In the genomic region with DNA sequence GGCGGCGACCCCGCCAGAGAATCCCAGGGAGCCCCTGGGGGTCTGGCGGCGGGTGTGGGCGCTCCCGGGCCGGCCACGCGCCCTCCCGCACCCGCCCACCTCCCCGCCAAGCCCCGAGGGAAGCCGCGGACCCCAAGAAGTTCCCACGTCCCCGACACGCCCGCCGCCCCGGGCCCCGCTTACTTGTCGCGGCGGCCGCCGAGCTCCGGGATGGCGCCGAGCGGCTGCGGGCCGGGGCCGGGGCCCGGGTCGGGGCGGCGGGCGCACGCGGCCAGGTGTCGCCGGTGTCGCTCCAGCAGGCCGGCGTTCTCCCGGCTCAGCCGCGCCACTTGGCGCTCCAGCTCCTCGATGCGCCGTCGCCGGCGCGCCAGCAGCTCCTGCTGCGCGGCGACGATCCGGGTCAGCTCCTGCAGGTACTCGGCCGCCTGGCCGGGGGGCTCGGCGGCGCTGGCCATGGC, we compare ENCODE assay signal across 9 cellular contexts.
DNase-seq lines count a peak whose midpoint lies in the region; ATAC-seq and TF ChIP-seq lines count a peak whose summit lies in the region.
"Had no signal": no experiment of that assay in that cellular context is flagged by ENCODE, and none has a peak within 500 bp of the region (broad histone marks: within the 10 kb centered on the region; RNA-seq: fewer than 3 reads in every experiment).

No MANE protein-coding gene starts in this region.

- H3K4me1 ChIP-seq in heart left ventricle, result peaks cover 0 to 26% (median 9%) of the 10 kb centered on the region in 12 donors
- H3K4me1 ChIP-seq in breast epithelium, result peaks cover 0 to 5% of the 10 kb centered on the region in 2 donors
- no peaks in the 10 kb centered on the region for H3K4me1 ChIP-seq in aorta (ENCODE audit: control insufficient read depth in 1 of 2, insufficient read depth in 2 of 2, low read length in 2 of 2)

- H3K36me3 ChIP-seq in heart left ventricle (no peaks in the 10 kb centered on the region), breast epithelium (no peaks in the 10 kb centered on the region), aorta (ENCODE audit: control insufficient read depth in 1 of 2, insufficient read depth in 2 of 2, low read length in 1 of 2) (no peaks in the 10 kb centered on the region)

- peaks cover 4% of the 10 kb centered on the region for H3K36me3 Mint-ChIP-seq in memory B cell

- peak overlapping the region; percentile 50 to 80 (median 66) for H3K4me3 ChIP-seq in heart left ventricle
- peak overlapping the region; percentile 30 to 72 (median 56) for H3K4me3 ChIP-seq in breast epithelium
- H3K4me3 ChIP-seq in aorta (ENCODE audit: low read length in 2 of 2), result peak overlapping the region; percentile 22 to 55

- 0 to 1% (median 1%) methylated on average over 13 to 69 of the region's 69 CpGs for WGBS in heart left ventricle, 4 donors
- WGBS in aorta, 2 donors, result 1 to 2% methylated on average over 56 to 69 of the region's 69 CpGs

- TF ChIP-seq POLR2A in heart left ventricle (IDR thresholded peaks at IDR 0.05), result no peak
- TF ChIP-seq POLR2A in breast epithelium (IDR thresholded peaks at IDR 0.05), result no peak

- peaks cover 30% of the 10 kb centered on the region for H3K27me3 Mint-ChIP-seq in memory B cell

- H3K4me1 Mint-ChIP-seq in memory B cell, result peaks cover 6% of the 10 kb centered on the region

- H3K27me3 ChIP-seq in heart left ventricle (peaks cover 6 to 50% (median 31%) of the 10 kb centered on the region in 9 donors), breast epithelium (peaks cover 0 to 37% of the 10 kb centered on the region in 2 donors), aorta (ENCODE audit: control insufficient read depth in 1 of 2, insufficient read depth in 2 of 2, low read length in 1 of 2) (no peaks in the 10 kb centered on the region)

- no peak for ATAC-seq in heart left ventricle
- peak; percentile 50 for ATAC-seq in memory B cell (ENCODE audit: low read depth)
- ATAC-seq in aorta (ENCODE audit: low FRiP score), result no peak
- ATAC-seq in GM18873 (IDR thresholded peaks at IDR 0.05; ENCODE audit: low FRiP score, unreplicated experiment), result no peak
- ATAC-seq in GM21717 (IDR thresholded peaks at IDR 0.05; ENCODE audit: unreplicated experiment), result no peak
- no peak for ATAC-seq in HG03280 (IDR thresholded peaks at IDR 0.05; ENCODE audit: unreplicated experiment)

- no peak overlapping the region for H3K27ac Mint-ChIP-seq in memory B cell
- H3K27ac Mint-ChIP-seq: activated CD4-positive, alpha-beta memory T cell treated with anti-CD3 and anti-CD28 coated beads for 36 hours had no signal

- H3K27ac ChIP-seq in heart left ventricle (peak overlapping the region; percentile 73 to 90 (median 82)), breast epithelium (peak overlapping the region; percentile 52 to 75), aorta (ENCODE audit: low read depth in 1 of 2, low read length in 2 of 2) (no peak overlapping the region)

- intact Hi-C loops in heart left ventricle (cut with DNase I) (loop anchor here in 8 of 10 donors (2.0 to 10.0 kb wide), 5 partner anchors 58 to 190 kb away; no protein-coding TSS in a partner anchor), cardiac septum (cut with DNase I) (loop anchor here (5.0 to 10.0 kb wide), 2 partner anchors 172 to 190 kb away; no protein-coding TSS in a partner anchor), breast epithelium (cut with DNase I; ENCODE audit: low total_unique reads) (no loop called here), aorta (cut with DNase I) (no loop called here)

- no peak overlapping the region for H3K4me3 Mint-ChIP-seq in memory B cell

- peaks cover 6% of the 10 kb centered on the region for H3K9me3 Mint-ChIP-seq in memory B cell

- DNase-seq in heart left ventricle, result no peak
- no peak for DNase-seq in cardiac septum (ENCODE audit: low spot score)
- DNase-seq in breast epithelium (ENCODE audit: low spot score in 2 of 2), result no peak
- peak in 1 of 2 donors; percentile 48 for DNase-seq in memory B cell (ENCODE audit: low spot score in 2 of 2)
- peak in 1 of 2 donors; percentile 69 for DNase-seq in aorta

- TF ChIP-seq CTCF in heart left ventricle (IDR thresholded peaks at IDR 0.05) (no peak), breast epithelium (IDR thresholded peaks at IDR 0.05) (no peak)

- peaks cover 0 to 19% (median 7%) of the 10 kb centered on the region in 12 donors for H3K9me3 ChIP-seq in heart left ventricle
- peaks cover 5 to 6% of the 10 kb centered on the region in 2 donors for H3K9me3 ChIP-seq in breast epithelium
- H3K9me3 ChIP-seq in aorta (ENCODE audit: control insufficient read depth, low read length), result peaks cover 1% of the 10 kb centered on the region

Comparison
In these comparisons a context has a peak if more than half of its experiments do, and no peak if none do; other contexts are left out.
1. H3K27ac ChIP-seq: peak in heart left ventricle (12 of 12) and breast epithelium (2 of 2); none in aorta (0 of 2).
2. intact Hi-C loops: an anchor here in heart left ventricle (2.0 to 10.0 kb wide) and cardiac septum (5.0 to 10.0 kb wide); none called in breast epithelium and aorta.
3. Peak in every context shown above with its lines, with median percentiles within 50 percentile points of each other: H3K4me3 ChIP-seq.